Comparison of ENCODE assay signal across 18 cellular contexts in genomic region chr18:22060361-22060760, GRCh38.
"Had no signal": no experiment of that assay in that cellular context is flagged by ENCODE, and none has a peak within 500 bp of the region (broad histone marks: within the 10 kb centered on the region; RNA-seq: fewer than 3 reads in every experiment).

No MANE protein-coding gene starts in this region.

- H3K9me3 Mint-ChIP-seq: naive thymus-derived CD8-positive, alpha-beta T cell had no signal

- H3K4me3 Mint-ChIP-seq: naive thymus-derived CD8-positive, alpha-beta T cell had no signal

- H3K27ac ChIP-seq: neutrophil, right atrium auricular region, thoracic aorta had no signal

- H3K27me3 ChIP-seq: neutrophil, right atrium auricular region, stomach, transverse colon had no signal

- H3K4me1 ChIP-seq: right atrium auricular region had no signal

- H3K36me3 ChIP-seq: neutrophil, right atrium auricular region, stomach, thoracic aorta, transverse colon had no signal

- H3K9me3 ChIP-seq: neutrophil, thoracic aorta, transverse colon had no signal

- H3K4me3 ChIP-seq: lung, right atrium auricular region, stomach, thoracic aorta, transverse colon had no signal

- H3K4me1 Mint-ChIP-seq: naive thymus-derived CD8-positive, alpha-beta T cell had no signal

- DNase-seq: dermis blood vessel endothelial cell; head of caudate nucleus; hippocampal formation; left colon; left ventricle myocardium superior; mesenchymal stem cell; naive thymus-derived CD8-positive, alpha-beta T cell; posterior cingulate gyrus; small intestine; stimulated activated CD4-positive, alpha-beta T cell treated with anti-CD3 and anti-CD28 coated beads, Interleukin-12 subunit alpha, Interleukin-12 subunit beta, amount 100 ng/mL, for 4 hours; stimulated activated naive CD4-positive, alpha-beta T cell; stomach; substantia nigra; transverse colon had no signal
